Comparison of ENCODE assay signal across 29 cellular contexts in genomic region chr10:27646194-27646593, GRCh38.
A peak's percentile ranks its signal among the peaks of the same experiment; 100 is the strongest.
DNase-seq lines count a peak whose midpoint lies in the region; ATAC-seq and TF ChIP-seq lines count a peak whose summit lies in the region.
"Had no signal": no experiment of that assay in that cellular context is flagged by ENCODE, and none has a peak within 500 bp of the region (broad histone marks: within the 10 kb centered on the region; RNA-seq: fewer than 3 reads in every experiment).

No MANE protein-coding gene starts in this region.

- POLR2A ChIA-PET in MCF 10A (lab: Yijun Ruan, JAX), result interaction anchor here (1.7 kb wide), 1 partner anchor 9 kb away, joined by 4 read pairs; no protein-coding TSS in a partner anchor
- POLR2A ChIA-PET in activated CD8-positive, alpha-beta T cell treated with anti-CD3 and anti-CD28 coated beads, Interleukin-2, amount 10 ng/mL, durations not matched to agents 7 days and 5 days (lab: Charles Lee), result no interaction called here

- H3K27me3 ChIP-seq in breast epithelium, result no peaks in the 10 kb centered on the region
- no peaks in the 10 kb centered on the region for H3K27me3 ChIP-seq in RWPE2 (ENCODE audit: insufficient read depth, poor library complexity, severe bottlenecking)
- H3K27me3 ChIP-seq in skeletal muscle satellite cell (ENCODE audit: control insufficient read depth, insufficient read depth, low read length), result no peaks in the 10 kb centered on the region
- H3K27me3 ChIP-seq: BE2C, body of pancreas, neutrophil, Peyer's patch, SJSA1, upper lobe of right lung had no signal

- ATAC-seq in RWPE2 (ENCODE audit: low read depth), result peak; percentile 75
- ATAC-seq in activated CD8-positive, alpha-beta T cell treated with anti-CD3 and anti-CD28 coated beads, Interleukin-2, amount 10 ng/mL, durations not matched to agents 7 days and 5 days, result no peak
- ATAC-seq: activated CD8-positive, alpha-beta T cell treated with anti-CD3 and anti-CD28 coated beads for 36 hours; body of pancreas; psoas muscle; upper lobe of right lung had no signal

- no peaks in the 10 kb centered on the region for H3K4me1 ChIP-seq in breast epithelium
- peaks cover 15% of the 10 kb centered on the region for H3K4me1 ChIP-seq in RWPE2 (ENCODE audit: insufficient read depth, poor library complexity, severe bottlenecking)
- peaks cover 22% of the 10 kb centered on the region for H3K4me1 ChIP-seq in skeletal muscle satellite cell (ENCODE audit: control insufficient read depth, insufficient read depth, low read length)
- H3K4me1 ChIP-seq: BE2C, body of pancreas, Peyer's patch, psoas muscle, SJSA1, upper lobe of right lung had no signal

- H3K27ac Mint-ChIP-seq in MCF 10A (ENCODE audit: low read depth, unreplicated experiment), result no peak overlapping the region
- H3K27ac Mint-ChIP-seq in activated CD8-positive, alpha-beta T cell treated with anti-CD3 and anti-CD28 coated beads, Interleukin-2, amount 10 ng/mL, durations not matched to agents 7 days and 5 days, result no peak overlapping the region
- H3K27ac Mint-ChIP-seq: activated CD8-positive, alpha-beta T cell treated with anti-CD3 and anti-CD28 coated beads for 36 hours; activated naive CD8-positive, alpha-beta T cell treated with anti-CD3 and anti-CD28 coated beads, Interleukin-2, amount 10 ng/mL, durations not matched to agents 7 days and 5 days had no signal

- TF ChIP-seq CTCF in MCF 10A (IDR thresholded peaks at IDR 0.05; ENCODE audit: unreplicated experiment), result no peak
- TF ChIP-seq CTCF in breast epithelium (IDR thresholded peaks at IDR 0.05), result no peak
- TF ChIP-seq CTCF in RWPE2 (IDR thresholded peaks at IDR 0.05; ENCODE audit: poor library complexity, severe bottlenecking), result no peak
- TF ChIP-seq CTCF in fibroblast of mammary gland (conservative IDR thresholded peaks at IDR 0.05; ENCODE audit: control insufficient read depth, insufficient read depth, low read depth, low read length), result no peak

- H3K9me3 Mint-ChIP-seq in MCF 10A (ENCODE audit: unreplicated experiment), result peaks cover 7% of the 10 kb centered on the region
- H3K9me3 Mint-ChIP-seq in activated CD8-positive, alpha-beta T cell treated with anti-CD3 and anti-CD28 coated beads, Interleukin-2, amount 10 ng/mL, durations not matched to agents 7 days and 5 days (ENCODE audit: insufficient read depth), result no peaks in the 10 kb centered on the region
- H3K9me3 Mint-ChIP-seq: activated naive CD8-positive, alpha-beta T cell treated with anti-CD3 and anti-CD28 coated beads, Interleukin-2, amount 10 ng/mL, durations not matched to agents 7 days and 5 days had no signal

- BruUV-seq in MCF 10A (replicated peaks; lab: Mats Ljungman, UMichigan), result no TSS peak

- intact Hi-C loops in MCF 10A (cut with micrococcal nuclease), result no loop called here
- intact Hi-C loops in breast epithelium (cut with DNase I; ENCODE audit: low total_unique reads), result no loop called here

- H3K4me1 Mint-ChIP-seq in MCF 10A (ENCODE audit: insufficient read depth, unreplicated experiment), result peaks cover 17% of the 10 kb centered on the region
- H3K4me1 Mint-ChIP-seq in activated CD8-positive, alpha-beta T cell treated with anti-CD3 and anti-CD28 coated beads, Interleukin-2, amount 10 ng/mL, durations not matched to agents 7 days and 5 days (ENCODE audit: low read depth), result no peaks in the 10 kb centered on the region
- H3K4me1 Mint-ChIP-seq: activated naive CD8-positive, alpha-beta T cell treated with anti-CD3 and anti-CD28 coated beads, Interleukin-2, amount 10 ng/mL, durations not matched to agents 7 days and 5 days had no signal

- H3K27ac ChIP-seq in breast epithelium (no peak overlapping the region), RWPE2 (ENCODE audit: poor library complexity, severe bottlenecking) (peak overlapping the region; percentile 22)
- H3K27ac ChIP-seq: 22Rv1, body of pancreas, KMS-11, neutrophil, Peyer's patch, psoas muscle, SJSA1, upper lobe of right lung had no signal

- no peak overlapping the region for H3K4me3 Mint-ChIP-seq in MCF 10A (ENCODE audit: unreplicated experiment)
- no peak overlapping the region for H3K4me3 Mint-ChIP-seq in activated CD8-positive, alpha-beta T cell treated with anti-CD3 and anti-CD28 coated beads, Interleukin-2, amount 10 ng/mL, durations not matched to agents 7 days and 5 days
- H3K4me3 Mint-ChIP-seq: activated CD8-positive, alpha-beta T cell treated with anti-CD3 and anti-CD28 coated beads for 36 hours; activated naive CD8-positive, alpha-beta T cell treated with anti-CD3 and anti-CD28 coated beads, Interleukin-2, amount 10 ng/mL, durations not matched to agents 7 days and 5 days had no signal

- no peak for TF ChIP-seq POLR2A in breast epithelium (IDR thresholded peaks at IDR 0.05)

- H3K4me3 ChIP-seq in breast epithelium (no peak overlapping the region), RWPE2 (ENCODE audit: severe bottlenecking) (no peak overlapping the region), fibroblast of mammary gland (ENCODE audit: control insufficient read depth, low read depth, low read length) (no peak overlapping the region), skeletal muscle satellite cell (ENCODE audit: low read length) (peak overlapping the region; percentile 26)
- H3K4me3 ChIP-seq: body of pancreas, Peyer's patch, psoas muscle, SJSA1, upper lobe of right lung had no signal

- peaks cover 0 to 6% of the 10 kb centered on the region in 2 donors for H3K9me3 ChIP-seq in breast epithelium
- H3K9me3 ChIP-seq in RWPE2 (ENCODE audit: severe bottlenecking), result no peaks in the 10 kb centered on the region
- H3K9me3 ChIP-seq in skeletal muscle satellite cell (replicated peaks; ENCODE audit: low read length), result no peaks in the 10 kb centered on the region
- H3K9me3 ChIP-seq: BE2C, body of pancreas, neutrophil, Peyer's patch, psoas muscle, SJSA1 had no signal

- peak; percentile 6 for DNase-seq in MCF 10A (ENCODE audit: unreplicated experiment)
- DNase-seq in breast epithelium (ENCODE audit: low spot score in 2 of 2), result no peak
- DNase-seq in RWPE2 (ENCODE audit: low spot score), result no peak
- peak; percentile 74 for DNase-seq in fibroblast of mammary gland (ENCODE audit: low read depth)
- DNase-seq in GM19238 (ENCODE audit: insufficient read length, low spot score), result no peak
- no peak for DNase-seq in activated CD8-positive, alpha-beta T cell treated with anti-CD3 and anti-CD28 coated beads, Interleukin-2, amount 10 ng/mL, durations not matched to agents 7 days and 5 days
- DNase-seq in ureter (ENCODE audit: low spot score), result no peak
- DNase-seq: activated CD4-positive, CD25-positive, alpha-beta regulatory T cell treated with anti-CD3 and anti-CD28 coated beads, Interleukin-2, amount 50 U/mL, for 72 hours; activated CD8-positive, alpha-beta T cell treated with anti-CD3 and anti-CD28 coated beads for 36 hours; activated effector memory CD4-positive, alpha-beta T cell treated with Interleukin-2 at 50 U/mL for 16 hours; activated naive CD8-positive, alpha-beta T cell treated with anti-CD3 and anti-CD28 coated beads, Interleukin-2, amount 10 ng/mL, durations not matched to agents 7 days and 5 days; activated T-cell treated with anti-CD3 and anti-CD28 coated beads for 4 hours; BE2C; body of pancreas; effector memory CD4-positive, alpha-beta T cell; glutamatergic neuron; MV-4-11; NCI-H146; NCI-H510A treated with DMSO at 0.1 percent for 48 hours; Peyer's patch; psoas muscle; stimulated activated CD4-positive, alpha-beta T cell treated with anti-CD3 and anti-CD28 coated beads, Interleukin-1b, Interleukin-23, amount 100 ng/mL, for 48 hours; T-helper 1 cell; upper lobe of right lung had no signal

- CTCF ChIA-PET in MCF 10A (lab: Yijun Ruan, JAX), result interaction anchor here (1.0 kb wide), 1 partner anchor 12 kb away, joined by 3 read pairs; no protein-coding TSS in a partner anchor
- CTCF ChIA-PET in activated CD8-positive, alpha-beta T cell treated with anti-CD3 and anti-CD28 coated beads, Interleukin-2, amount 10 ng/mL, durations not matched to agents 7 days and 5 days (lab: Charles Lee), result interaction anchor here (0.9 kb wide), 1 partner anchor 9 kb away, joined by 3 read pairs; no protein-coding TSS in a partner anchor

- H3K27me3 Mint-ChIP-seq in MCF 10A (ENCODE audit: insufficient read depth, unreplicated experiment), result no peaks in the 10 kb centered on the region
- H3K27me3 Mint-ChIP-seq in activated CD8-positive, alpha-beta T cell treated with anti-CD3 and anti-CD28 coated beads, Interleukin-2, amount 10 ng/mL, durations not matched to agents 7 days and 5 days (ENCODE audit: low read depth), result peaks cover 6% of the 10 kb centered on the region

- H3K36me3 ChIP-seq in breast epithelium (no peaks in the 10 kb centered on the region), RWPE2 (ENCODE audit: low read depth) (no peaks in the 10 kb centered on the region), skeletal muscle satellite cell (ENCODE audit: insufficient read depth, low read length) (no peaks in the 10 kb centered on the region)
- H3K36me3 ChIP-seq: BE2C, neutrophil, Peyer's patch, SJSA1, upper lobe of right lung had no signal

- no peaks in the 10 kb centered on the region for H3K36me3 Mint-ChIP-seq in MCF 10A (ENCODE audit: insufficient read depth, unreplicated experiment)
- H3K36me3 Mint-ChIP-seq in activated CD8-positive, alpha-beta T cell treated with anti-CD3 and anti-CD28 coated beads, Interleukin-2, amount 10 ng/mL, durations not matched to agents 7 days and 5 days (ENCODE audit: low read depth), result no peaks in the 10 kb centered on the region
- H3K36me3 Mint-ChIP-seq: activated naive CD8-positive, alpha-beta T cell treated with anti-CD3 and anti-CD28 coated beads, Interleukin-2, amount 10 ng/mL, durations not matched to agents 7 days and 5 days had no signal

- peak overlapping the region; percentile 28 for H3K4me2 ChIP-seq in skeletal muscle satellite cell (ENCODE audit: low read length)
- H3K4me2 ChIP-seq: KMS-11 had no signal

- peak overlapping the region; percentile 25 for H3K9ac ChIP-seq in skeletal muscle satellite cell (ENCODE audit: low read depth, low read length)
- H3K9ac ChIP-seq: KMS-11 had no signal

Comparison
In these comparisons a context has a peak if more than half of its experiments do, and no peak if none do; other contexts are left out.
1. DNase-seq: peak in MCF 10A (single experiment) and fibroblast of mammary gland (single experiment); none in breast epithelium (0 of 2), RWPE2 (single experiment), GM19238 (single experiment), activated CD8-positive, alpha-beta T cell treated with anti-CD3 and anti-CD28 coated beads, Interleukin-2, amount 10 ng/mL, durations not matched to agents 7 days and 5 days (single experiment) and ureter (single experiment).